Comparison of ENCODE assay signal across 20 cellular contexts in genomic region chr7:69177326-69177897, GRCh38.
A peak's percentile ranks its signal among the peaks of the same experiment; 100 is the strongest.
DNase-seq lines count a peak whose midpoint lies in the region; FAIRE-seq and TF ChIP-seq lines count a peak whose summit lies in the region.
"Had no signal": no experiment of that assay in that cellular context is flagged by ENCODE, and none has a peak within 500 bp of the region (broad histone marks: within the 10 kb centered on the region; RNA-seq: fewer than 3 reads in every experiment).

No MANE protein-coding gene starts in this region.

- TF ChIP-seq POLR2A in GM12892 (IDR thresholded peaks at IDR 0.05; ENCODE audit: low read depth, low read length) = no peak

- H3K4me3 ChIP-seq in adipocyte (ENCODE audit: low read length) = peak overlapping the region; percentile 53
- no peak overlapping the region for H3K4me3 ChIP-seq in fibroblast of the aortic adventitia (ENCODE audit: low read depth, low read length)
- H3K4me3 ChIP-seq: dorsolateral prefrontal cortex, tibial nerve had no signal

- FAIRE-seq in urothelium cell line (lab: Jason Lieb, UNC) (peak; percentile 35), GM12892 (lab: Jason Lieb, UNC) (no peak)
- FAIRE-seq: endothelial cell of umbilical vein, kidney had no signal

- DNase-seq in adipocyte (ENCODE audit: low read depth) (no peak), fibroblast of the aortic adventitia (ENCODE audit: low read depth) (peak; percentile 25), mucosa of gallbladder (ENCODE audit: low spot score) (peak; percentile 62), urothelium cell line (ENCODE audit: low spot score) (no peak), DMS79 treated with DMSO at 0.1 percent for 48 hours (lab: John Stamatoyannopoulos, UW) (no peak), GM12892 (ENCODE audit: insufficient read length) (no peak)
- DNase-seq in stimulated activated CD8-positive, alpha-beta memory T cell treated with anti-CD3 and anti-CD28 coated beads, Interleukin-4, amount 100 ng/mL, for 48 hours = no peak
- DNase-seq: activated CD4-positive, alpha-beta T cell treated with anti-CD3 and anti-CD28 coated beads, Interleukin-2, amount 50 U/mL, for 48 hours; activated CD8-positive, alpha-beta memory T cell treated with anti-CD3 and anti-CD28 coated beads, Interleukin-2, amount 50 U/mL, for 4 hours; DMS79; H7; kidney; NCI-H1092; NCI-H187 treated with DMSO at 0.1 percent for 48 hours; NCI-H2227 treated with DMSO at 0.1 percent for 48 hours; stimulated activated naive CD8-positive, alpha-beta T cell treated with anti-CD3 and anti-CD28 coated beads, Interleukin-15, amount 100 ng/mL, for 72 hours; T-helper 17 cell had no signal

- H3K9me3 ChIP-seq in adipocyte (ENCODE audit: control insufficient read depth, low read length) = no peaks in the 10 kb centered on the region
- H3K9me3 ChIP-seq: tibial nerve had no signal

- peaks cover 6% of the 10 kb centered on the region for H3K4me1 ChIP-seq in adipocyte (ENCODE audit: control insufficient read depth, insufficient read depth, low read length)

- no peak for TF ChIP-seq CTCF in fibroblast of the aortic adventitia (IDR thresholded peaks at IDR 0.05; ENCODE audit: insufficient read depth, low read length)

- H3K36me3 ChIP-seq in adipocyte (ENCODE audit: control insufficient read depth, insufficient read depth, low read length, severe bottlenecking) = no peaks in the 10 kb centered on the region
- H3K36me3 ChIP-seq: tibial nerve had no signal

- H3K9ac ChIP-seq in adipocyte (ENCODE audit: low read length) = peak overlapping the region; percentile 17

- no peaks in the 10 kb centered on the region for H3K27me3 ChIP-seq in adipocyte (replicated peaks; ENCODE audit: control insufficient read depth, insufficient read depth, low read length)
- H3K27me3 ChIP-seq: tibial nerve had no signal

Comparison
In these comparisons a context has a peak if more than half of its experiments do, and no peak if none do; other contexts are left out.
1. DNase-seq: peak in fibroblast of the aortic adventitia (single experiment) and mucosa of gallbladder (single experiment); none in adipocyte (single experiment), urothelium cell line (single experiment), stimulated activated CD8-positive, alpha-beta memory T cell treated with anti-CD3 and anti-CD28 coated beads, Interleukin-4, amount 100 ng/mL, for 48 hours (single experiment), DMS79 treated with DMSO at 0.1 percent for 48 hours (single experiment) and GM12892 (single experiment).